Comparison of ENCODE assay signal across 20 cellular contexts in genomic region chr1:205111354-205111753, GRCh38.
"Had no signal": no experiment of that assay in that cellular context is flagged by ENCODE, and none has a peak within 500 bp of the region (broad histone marks: within the 10 kb centered on the region; RNA-seq: fewer than 3 reads in every experiment).

No MANE protein-coding gene starts in this region.

- H3K4me3 ChIP-seq: gastrocnemius medialis, heart right ventricle, left lung, spleen, suprapubic skin, transverse colon, uterus had no signal

- H3K27me3 Mint-ChIP-seq: activated naive CD4-positive, alpha-beta T cell treated with anti-CD3 and anti-CD28 coated beads, Interleukin-2, amount 10 ng/mL, durations not matched to agents 7 days and 5 days had no signal

- H3K27ac ChIP-seq: gastrocnemius medialis, heart right ventricle, left lung, spleen, suprapubic skin, transverse colon, uterus had no signal

- FAIRE-seq: bronchial epithelial cell, endometrium, TTC549 had no signal

- H3K4me3 Mint-ChIP-seq: activated naive CD4-positive, alpha-beta T cell treated with anti-CD3 and anti-CD28 coated beads, Interleukin-2, amount 10 ng/mL, durations not matched to agents 7 days and 5 days; nephron progenitor cell; T-helper 2 cell treated with Interferon-gamma antibody and Interleukin-4, amounts not matched to agents 5 μg/mL and 100 μg/mL, for 36 hours had no signal

- H3K36me3 ChIP-seq: uterus had no signal

- ATAC-seq: gastrocnemius medialis; heart right ventricle; left lung; stimulated activated naive CD8-positive, alpha-beta T cell treated with anti-CD3 and anti-CD28 coated beads, Interleukin-15, Interleukin-2, amounts not matched to agents 100 U/mL and 50 U/mL, for 24 hours had no signal

- DNase-seq: activated CD4-positive, alpha-beta T cell treated with anti-CD3 and anti-CD28 coated beads, Interleukin-2, amount 50 U/mL, for 1 hour; activated naive CD4-positive, alpha-beta T cell treated with anti-CD3 and anti-CD28 coated beads, Interleukin-2, amount 10 ng/mL, durations not matched to agents 7 days and 5 days; cerebellar nuclear complex; cortex of kidney; gastrocnemius medialis; heart right ventricle; left lung; midbrain; nephron progenitor cell; nucleus accumbens; retina; spleen; stimulated activated naive CD8-positive, alpha-beta T cell treated with anti-CD3 and anti-CD28 coated beads, Interleukin-15, Interleukin-2, amounts not matched to agents 100 U/mL and 50 U/mL, for 24 hours; transverse colon; uterus had no signal

- H3K4me1 Mint-ChIP-seq: nephron progenitor cell had no signal

- H3K4me1 ChIP-seq: suprapubic skin, transverse colon, uterus had no signal

- H3K27me3 ChIP-seq: gastrocnemius medialis, heart right ventricle, left lung, spleen, suprapubic skin, transverse colon, uterus had no signal

- H3K27ac Mint-ChIP-seq: activated naive CD4-positive, alpha-beta T cell treated with anti-CD3 and anti-CD28 coated beads, Interleukin-2, amount 10 ng/mL, durations not matched to agents 7 days and 5 days; nephron progenitor cell; T-helper 2 cell treated with Interferon-gamma antibody and Interleukin-4, amounts not matched to agents 5 μg/mL and 100 μg/mL, for 36 hours had no signal

- H3K9me3 Mint-ChIP-seq: activated naive CD4-positive, alpha-beta T cell treated with anti-CD3 and anti-CD28 coated beads, Interleukin-2, amount 10 ng/mL, durations not matched to agents 7 days and 5 days; nephron progenitor cell; T-helper 2 cell treated with Interferon-gamma antibody and Interleukin-4, amounts not matched to agents 5 μg/mL and 100 μg/mL, for 36 hours had no signal

- H3K9me3 ChIP-seq: gastrocnemius medialis, heart right ventricle, left lung, spleen, suprapubic skin, transverse colon, uterus had no signal
